ENCODE assay signal across 8 cellular contexts in genomic region chr3:45145681-45146614, GRCh38. TPM values are rescaled to one million over a fixed set of nuclear protein-coding genes. Genes with fewer than 3 reads are reported as not detected.
A peak's percentile ranks its signal among the peaks of the same experiment; 100 is the strongest.
DNase-seq lines count a peak whose midpoint lies in the region; ATAC-seq and TF ChIP-seq lines count a peak whose summit lies in the region.

Gene CDCP1 (minus strand): TSS chr3:45146378. CDS start chr3:45146287, 91 bp downstream.

- H4K20me1 ChIP-seq in Karpas-422 (ENCODE audit: insufficient read depth, low read depth, low read length), result no peaks in the 10 kb centered on the region

- in situ Hi-C loops in Caki2 (cut with HindIII; ENCODE audit: low pct_unique_long_range_greater_than_20kb, low sequenced_read_pairs) (no loop called here), T47D (cut with HindIII; ENCODE audit: low pct_unique_long_range_greater_than_20kb, low sequenced_read_pairs) (no loop called here)

- TF ChIP-seq CTCF in left lung (IDR thresholded peaks at IDR 0.05), result no peak
- no peak for TF ChIP-seq CTCF in thoracic aorta (IDR thresholded peaks at IDR 0.05)

- H3K9me3 ChIP-seq in Karpas-422 (ENCODE audit: low read length) (no peaks in the 10 kb centered on the region), left lung (peaks cover 0 to 3% of the 10 kb centered on the region in 2 donors), thoracic aorta (peaks cover 2% of the 10 kb centered on the region)

- no peak within 1 kb of the TSS for H3K9ac ChIP-seq in Karpas-422 (ENCODE audit: low read length)

- no peak within 1 kb of the TSS for H3K4me2 ChIP-seq in Karpas-422 (ENCODE audit: low read depth, low read length, poor library complexity, severe bottlenecking)

- DNase-seq in Caki2 (ENCODE audit: low read depth) (peak; percentile 59), Karpas-422 (peak; percentile 23), T47D (ENCODE audit: low read depth in 1 of 2, low spot score in 1 of 2) (peak; percentile 84 to 87), left lung (peak; percentile 61 to 85), thoracic aorta (ENCODE audit: low spot score) (no peak), hippocampal formation (lab: John Stamatoyannopoulos, UW) (no peak)
- no peak for DNase-seq in stimulated activated naive CD4-positive, alpha-beta T cell (lab: John Stamatoyannopoulos, UW)

- H3K4me1 ChIP-seq in Karpas-422 (ENCODE audit: low read length) (no peaks in the 10 kb centered on the region), left lung (peaks cover 0 to 25% of the 10 kb centered on the region in 2 donors), thoracic aorta (ENCODE audit: control insufficient read depth in 1 of 2, low read depth in 2 of 2) (peaks cover 5 to 12% of the 10 kb centered on the region in 2 donors)

- H3K4me3 ChIP-seq in Karpas-422 (ENCODE audit: low read length), result no peak within 1 kb of the TSS
- peak within 1 kb of the TSS; percentile 52 to 53 for H3K4me3 ChIP-seq in left lung
- H3K4me3 ChIP-seq in thoracic aorta, result peak within 1 kb of the TSS; percentile 76

- peak; percentile 98 for ATAC-seq in left lung
- ATAC-seq in thoracic aorta (ENCODE audit: insufficient number of reproducible peaks, low FRiP score, low read depth), result no peak
- ATAC-seq in GM18867 (IDR thresholded peaks at IDR 0.05; ENCODE audit: unreplicated experiment), result no peak

- H3K27me3 ChIP-seq in Karpas-422 (ENCODE audit: low read length) (no peaks in the 10 kb centered on the region), left lung (peaks cover 14 to 42% of the 10 kb centered on the region in 2 donors), thoracic aorta (replicated peaks; ENCODE audit: insufficient read depth) (no peaks in the 10 kb centered on the region)

- intact Hi-C loops in left lung (cut with DNase I), result no loop called here

- no peaks in the 10 kb centered on the region for H3K9me2 ChIP-seq in Karpas-422 (replicated peaks; ENCODE audit: insufficient read depth, low read length)

- H3K27ac ChIP-seq in Karpas-422 (ENCODE audit: low read length) (no peak within 1 kb of the TSS), left lung (peak within 1 kb of the TSS; percentile 1 to 40), thoracic aorta (no peak within 1 kb of the TSS)

- no peaks in the 10 kb centered on the region for H3K79me2 ChIP-seq in Karpas-422 (ENCODE audit: low read length)

- no peak within 1 kb of the TSS for H2AFZ ChIP-seq in Karpas-422 (ENCODE audit: low read length)

- H3K36me3 ChIP-seq in Karpas-422 (ENCODE audit: insufficient read depth, low read length), result no peaks in the 10 kb centered on the region
- H3K36me3 ChIP-seq in left lung, result no peaks in the 10 kb centered on the region
- H3K36me3 ChIP-seq in thoracic aorta, result no peaks in the 10 kb centered on the region

RNA-seq across cellular contexts. Expression of gene CDCP1, which starts in this region (rescaled TPM):
- total RNA-seq in Caki2 (2014; rRNA removed; shearing (Covaris generic); ENCODE audit: low replicate concordance), result 11.3 and 11.4 TPM in 2 replicates
- total RNA-seq in Karpas-422 (2014; rRNA removed; shearing (Covaris generic); ENCODE audit: low replicate concordance), result not detected in 2 replicates
- total RNA-seq in left lung (10 to 100 TPM; 24.3 to 31.4 TPM), thoracic aorta (1 to 10 TPM; 3.4 to 7.3 TPM)

Comparison
In these comparisons a context has a peak if more than half of its experiments do, and no peak if none do; other contexts are left out.
1. Peak in DNase-seq in Karpas-422; RNA of the gene not detected or under 1 TPM.
2. DNase-seq: peak in Caki2 (single experiment), T47D (2 of 2) and left lung (2 of 2); none in thoracic aorta (single experiment), hippocampal formation (0 of 2) and stimulated activated naive CD4-positive, alpha-beta T cell (0 of 6).
3. H3K27ac ChIP-seq: peak in left lung (2 of 2); none in Karpas-422 (single experiment) and thoracic aorta (0 of 2).